ENCODE assay signal across 8 cellular contexts in the genomic region with DNA sequence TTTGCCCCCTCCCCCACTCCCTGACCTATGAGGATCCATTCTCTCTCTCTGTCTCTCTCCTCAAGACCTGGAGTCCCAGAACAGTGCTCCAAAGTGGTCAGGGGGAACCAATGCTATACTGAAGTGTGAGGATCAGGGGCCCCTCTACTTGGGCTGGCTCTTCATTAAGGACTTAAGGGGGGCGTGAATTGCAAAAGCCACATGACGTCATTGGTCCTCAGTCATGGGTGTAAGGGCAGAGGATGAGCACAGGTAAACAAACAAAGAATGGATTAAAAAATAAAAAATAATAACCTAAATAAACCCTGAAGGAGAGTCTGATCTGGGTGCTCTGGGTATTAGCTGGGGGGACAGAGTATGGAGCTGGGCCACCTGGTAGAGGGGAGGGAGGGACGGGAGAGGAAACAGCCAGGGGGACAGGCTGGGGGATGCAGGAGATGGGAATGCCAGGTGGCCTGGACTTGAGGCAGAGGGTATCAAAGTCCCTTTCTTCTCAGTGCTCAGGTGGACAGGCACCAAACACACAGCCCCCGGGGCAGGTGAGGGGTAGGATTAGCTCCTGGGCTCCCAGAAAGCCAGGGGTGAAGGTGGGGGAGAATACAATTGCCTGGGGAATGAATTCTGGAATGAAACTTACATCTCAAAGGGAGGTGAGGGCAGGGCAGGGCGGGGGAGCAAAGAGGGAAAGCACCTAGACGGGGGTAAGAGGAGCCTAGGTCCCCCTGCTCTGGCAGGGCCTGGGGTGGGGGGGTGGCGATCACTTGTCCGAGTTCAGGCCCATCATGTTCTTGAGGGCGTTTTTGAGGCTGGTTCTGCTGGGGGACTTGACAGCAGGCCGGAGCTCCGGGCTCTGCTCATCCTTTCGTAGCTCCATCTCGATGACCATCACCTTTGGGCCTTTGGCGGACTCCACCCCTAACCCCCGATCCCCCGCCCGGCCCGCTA. TPM values are rescaled to one million over a fixed set of nuclear protein-coding genes. Genes with fewer than 3 reads are reported as not detected.
A peak's percentile ranks its signal among the peaks of the same experiment; 100 is the strongest.
DNase-seq lines count a peak whose midpoint lies in the region; ATAC-seq and TF ChIP-seq lines count a peak whose summit lies in the region.

No MANE protein-coding gene starts in this region.

- H4K20me1 ChIP-seq in SU-DHL-6 (ENCODE audit: low read depth, low read length), result no peaks in the 10 kb centered on the region

- intact Hi-C loops in psoas muscle (cut with DNase I), result no loop called here

- WGBS in psoas muscle, 3 donors, result 20 to 26% (median 22%) methylated on average over 18 of the region's 18 CpGs

- CTCF ChIA-PET in GM10248 (lab: Yijun Ruan, JAX), result interaction anchor here (0.8 to 5.0 kb wide), 9 partner anchors 14 to 103 kb away, joined by 3 to 34 read pairs (median 4); a partner anchor contains a TSS

- DNase-seq in GM10248 (ENCODE audit: extremely low spot score) (peak; percentile 32), fibroblast of pulmonary artery (ENCODE audit: low read depth) (no peak), psoas muscle (no peak), kidney tubule cell (ENCODE audit: low spot score) (no peak), SJCRH30 (no peak)
- DNase-seq in activated CD4-positive, CD25-positive, alpha-beta regulatory T cell (lab: John Stamatoyannopoulos, UW), result no peak

- H3K27ac ChIP-seq in SU-DHL-6 (ENCODE audit: low read depth, low read length) (no peak overlapping the region), psoas muscle (no peak overlapping the region), SJCRH30 (no peak overlapping the region)

- H3K4me1 ChIP-seq in psoas muscle (no peaks in the 10 kb centered on the region), SJCRH30 (peaks cover 14% of the 10 kb centered on the region; the same call in 1 of the 2 replicates)

- H3K79me2 ChIP-seq in SU-DHL-6 (ENCODE audit: insufficient read depth, low read length), result no peaks in the 10 kb centered on the region

- ATAC-seq in psoas muscle (peak in 1 of 4 donors; percentile 14), GM18868 (IDR thresholded peaks at IDR 0.05; ENCODE audit: unreplicated experiment) (no peak)

- H3K9me3 ChIP-seq in SU-DHL-6 (ENCODE audit: insufficient read depth, low read length) (no peaks in the 10 kb centered on the region), psoas muscle (no peaks in the 10 kb centered on the region), SJCRH30 (replicated peaks) (no peaks in the 10 kb centered on the region)

- TF ChIP-seq CTCF in GM10248 (IDR thresholded peaks at IDR 0.05; ENCODE audit: control extremely low read depth, extremely low read depth, low read depth, missing control alignments) (no peak), SU-DHL-6 (IDR thresholded peaks at IDR 0.05; ENCODE audit: insufficient read depth, low read length, poor library complexity, severe bottlenecking) (no peak), fibroblast of pulmonary artery (IDR thresholded peaks at IDR 0.05; ENCODE audit: low read length, missing control alignments) (no peak), psoas muscle (IDR thresholded peaks at IDR 0.05) (no peak)

- H3K9ac ChIP-seq in SU-DHL-6 (ENCODE audit: low read length), result peak overlapping the region; percentile 58

- H3K36me3 ChIP-seq in SU-DHL-6 (ENCODE audit: low read length) (no peaks in the 10 kb centered on the region), psoas muscle (ENCODE audit: insufficient read depth in 1 of 2, low read depth in 1 of 2) (no peaks in the 10 kb centered on the region), SJCRH30 (no peaks in the 10 kb centered on the region)

- peaks cover 11% of the 10 kb centered on the region; the same call in 1 of the 2 replicates for H3F3A ChIP-seq in SU-DHL-6 (ENCODE audit: insufficient read depth)

- H3K4me2 ChIP-seq in SU-DHL-6 (ENCODE audit: low read depth, low read length, poor library complexity, severe bottlenecking), result peak overlapping the region; percentile 94

- H3K27me3 ChIP-seq in SU-DHL-6 (ENCODE audit: low read length), result no peaks in the 10 kb centered on the region
- peaks cover 0 to 5% (median 0%) of the 10 kb centered on the region in 3 donors for H3K27me3 ChIP-seq in psoas muscle (ENCODE audit: insufficient read depth in 3 of 3, low read length in 2 of 3)
- no peaks in the 10 kb centered on the region for H3K27me3 ChIP-seq in SJCRH30

- H3K9me2 ChIP-seq in SU-DHL-6 (replicated peaks; ENCODE audit: insufficient read depth, low read length), result no peaks in the 10 kb centered on the region

- peak overlapping the region; percentile 88 for H2AFZ ChIP-seq in SU-DHL-6 (ENCODE audit: low read depth, low read length, severe bottlenecking)

- H3K4me3 ChIP-seq in SU-DHL-6 (ENCODE audit: insufficient read depth, low read length, poor library complexity, severe bottlenecking) (peak overlapping the region; percentile 76), fibroblast of pulmonary artery (replicated peaks; ENCODE audit: low read depth, low read length) (peak overlapping the region; percentile 75), psoas muscle (peak overlapping the region; percentile 67), SJCRH30 (no peak overlapping the region)

- POLR2A ChIA-PET in GM10248 (lab: Yijun Ruan, JAX), result no interaction called here

RNA-seq across cellular contexts. Expression of a gene that starts 4.6 kb away (rescaled TPM):
- total RNA-seq in psoas muscle, result 1 to 10 TPM in 2 of 4 donors, under 1 TPM in 2; 0.30 to 2.6 (median 1.2) TPM
- polyA plus RNA-seq in psoas muscle, result 1 to 10 TPM; 1.0 to 2.4 (median 1.9) TPM
- 0.71 and 1.1 TPM in 2 replicates for total RNA-seq in SJCRH30 (2014; rRNA removed; shearing (Covaris generic))

RNA-seq across cellular contexts. Expression of a gene that starts 9.0 kb away (rescaled TPM):
- 100 to 1,000 TPM; 230 to 354 (median 261) TPM for total RNA-seq in psoas muscle
- polyA plus RNA-seq in psoas muscle, result 100 to 1,000 TPM; 183 to 362 (median 220) TPM
- total RNA-seq in SJCRH30 (2014; rRNA removed; shearing (Covaris generic)), result 53.8 and 61.8 TPM in 2 replicates

RNA-seq across cellular contexts. Expression of a gene that starts 46.7 kb away (rescaled TPM):
- under 1 TPM in 1 of 4 donors, not detected in 3; 0.45 TPM for total RNA-seq in psoas muscle
- under 1 TPM; 0.21 to 0.28 (median 0.25) TPM for polyA plus RNA-seq in psoas muscle
- total RNA-seq in SJCRH30 (2014; rRNA removed; shearing (Covaris generic)), result 0.28 TPM in 1 of 2 replicates, not detected in the other
